In the genomic region with DNA sequence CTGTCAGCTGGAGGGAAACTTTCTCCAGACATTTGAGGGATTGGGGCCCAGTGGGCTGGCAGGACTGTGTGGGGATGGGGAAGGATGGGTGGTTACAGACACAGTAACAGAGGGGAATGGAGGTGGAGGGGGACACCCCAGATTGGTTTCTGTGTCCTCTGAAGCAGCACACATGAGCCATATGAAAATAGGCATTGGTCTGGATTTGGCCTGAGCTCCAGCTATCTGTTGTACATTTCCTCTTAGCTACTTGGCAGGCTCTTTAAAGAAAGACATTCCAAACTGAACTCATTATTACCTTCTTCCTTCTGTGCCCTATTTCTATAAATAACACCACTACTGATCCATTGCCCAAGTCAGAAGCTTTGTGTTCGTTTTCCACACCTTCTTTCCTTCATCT, we compare ENCODE assay signal across 24 cellular contexts.
DNase-seq lines count a peak whose midpoint lies in the region; ATAC-seq, FAIRE-seq and TF ChIP-seq lines count a peak whose summit lies in the region.
"Had no signal": no experiment of that assay in that cellular context is flagged by ENCODE, and none has a peak within 500 bp of the region (broad histone marks: within the 10 kb centered on the region; RNA-seq: fewer than 3 reads in every experiment).

No MANE protein-coding gene starts in this region.

- H4K8ac ChIP-seq in neuronal stem cell (ENCODE audit: low read depth, low read length), result no peak overlapping the region

- no peaks in the 10 kb centered on the region for H4K20me1 ChIP-seq in astrocyte (ENCODE audit: insufficient read depth, low read length)

- no peak overlapping the region for H3K9ac ChIP-seq in astrocyte (ENCODE audit: low read length)
- no peak overlapping the region for H3K9ac ChIP-seq in neuronal stem cell (ENCODE audit: low read depth, low read length, poor library complexity)

- peak overlapping the region; percentile 59 for H3K18ac ChIP-seq in neuronal stem cell (ENCODE audit: low read length)

- no CpG with 5 or more reads among the region's 1 CpG for WGBS in neuronal stem cell (ENCODE audit: extremely low coverage in 2 of 2, insufficient read length in 2 of 2, insufficient replicate concordance in 1 of 2), 2 donors

- H3K23ac ChIP-seq in neuronal stem cell (ENCODE audit: low read depth, low read length, poor library complexity), result no peak overlapping the region

- no peak overlapping the region for H2BK5ac ChIP-seq in neuronal stem cell (ENCODE audit: low read length)

- no peak overlapping the region for H3K27ac Mint-ChIP-seq in astrocyte (ENCODE audit: unreplicated experiment)
- H3K27ac Mint-ChIP-seq: CD4-positive, alpha-beta T cell had no signal

- H3K4me3 ChIP-seq in right atrium auricular region, result no peak overlapping the region
- H3K4me3 ChIP-seq in astrocyte (ENCODE audit: insufficient read depth, low read depth, low read length), result no peak overlapping the region
- no peak overlapping the region for H3K4me3 ChIP-seq in neuronal stem cell (ENCODE audit: low read length in 2 of 2)
- H3K4me3 ChIP-seq: A549, K562, MG63, SJCRH30 had no signal

- H3K14ac ChIP-seq in neuronal stem cell (ENCODE audit: low read length), result no peak overlapping the region

- H2BK12ac ChIP-seq in neuronal stem cell (ENCODE audit: low read length), result no peak overlapping the region

- H2AFZ ChIP-seq in astrocyte (ENCODE audit: low read depth, low read length), result no peak overlapping the region
- H2AFZ ChIP-seq in neuronal stem cell (ENCODE audit: low read length), result no peak overlapping the region

- H2BK15ac ChIP-seq in neuronal stem cell (ENCODE audit: low read length), result no peak overlapping the region

- H3K36me3 ChIP-seq in right atrium auricular region (no peaks in the 10 kb centered on the region), astrocyte (ENCODE audit: insufficient read depth, low read length) (no peaks in the 10 kb centered on the region), neuronal stem cell (replicated peaks in 1 of 2; ENCODE audit: control insufficient read depth in 2 of 2, insufficient read depth in 2 of 2, low read length in 2 of 2) (no peaks in the 10 kb centered on the region)
- H3K36me3 ChIP-seq: MG63, SJCRH30 had no signal

- no peak overlapping the region for H3K4me3 Mint-ChIP-seq in astrocyte (ENCODE audit: unreplicated experiment)
- H3K4me3 Mint-ChIP-seq: CD4-positive, alpha-beta T cell had no signal

- H3K9me3 Mint-ChIP-seq in astrocyte (ENCODE audit: unreplicated experiment), result no peaks in the 10 kb centered on the region

- no peaks in the 10 kb centered on the region for H3K9me3 ChIP-seq in right atrium auricular region
- H3K9me3 ChIP-seq in astrocyte (ENCODE audit: insufficient read depth, low read depth, low read length), result no peaks in the 10 kb centered on the region
- H3K9me3 ChIP-seq in neuronal stem cell (replicated peaks in 1 of 2; ENCODE audit: control insufficient read depth in 2 of 2, insufficient read depth in 1 of 2, low read depth in 1 of 2, low read length in 2 of 2), result no peaks in the 10 kb centered on the region
- H3K9me3 ChIP-seq: A549, MG63, SJCRH30 had no signal

- peaks cover 10% of the 10 kb centered on the region for H3K4me1 Mint-ChIP-seq in astrocyte (ENCODE audit: low read depth, unreplicated experiment)

- H3K27me3 Mint-ChIP-seq in astrocyte (ENCODE audit: low read depth, unreplicated experiment), result no peaks in the 10 kb centered on the region
- H3K27me3 Mint-ChIP-seq: CD4-positive, alpha-beta T cell had no signal

- no peaks in the 10 kb centered on the region for H3K36me3 Mint-ChIP-seq in astrocyte (ENCODE audit: low read depth, unreplicated experiment)

- intact Hi-C loops in left ventricle myocardium superior (cut with micrococcal nuclease), result no loop called here

- DNase-seq in left ventricle myocardium superior, result no peak
- no peak for DNase-seq in right atrium auricular region (ENCODE audit: low spot score)
- peak; percentile 36 for DNase-seq in astrocyte (ENCODE audit: low read depth)
- peak; percentile 31 for DNase-seq in fibroblast of gingiva (ENCODE audit: low read depth)
- no peak for DNase-seq in neuronal stem cell (ENCODE audit: low spot score)
- no peak for DNase-seq in NCI-H2227 (lab: John Stamatoyannopoulos, UW; ENCODE audit: unreplicated experiment)
- DNase-seq in GF-D8 (lab: John Stamatoyannopoulos, UW), result no peak
- DNase-seq: CD4-positive, alpha-beta T cell; COR-L47; DMS79; MG63; NCI-H1092 treated with DMSO at 0.1 percent for 48 hours; NCI-H1436 treated with DMSO at 0.1 percent for 48 hours; NCI-H2029; NCI-H226; NCI-H524 treated with DMSO at 0.1 percent for 48 hours; NCI-H82; SJCRH30 had no signal

- H3K79me2 ChIP-seq in astrocyte (ENCODE audit: insufficient read depth, low read length), result no peaks in the 10 kb centered on the region

- no peak overlapping the region for H3K4me2 ChIP-seq in astrocyte (ENCODE audit: low read length)
- H3K4me2 ChIP-seq in neuronal stem cell (ENCODE audit: insufficient read depth, low read length, poor library complexity, severe bottlenecking), result no peak overlapping the region
- H3K4me2 ChIP-seq: A549 had no signal

- H3K27ac ChIP-seq in right atrium auricular region (no peak overlapping the region), astrocyte (ENCODE audit: low read depth, low read length) (no peak overlapping the region), neuronal stem cell (replicated peaks; ENCODE audit: low read length) (no peak overlapping the region)
- H3K27ac ChIP-seq: A549, SJCRH30 had no signal

- H3K27me3 ChIP-seq in right atrium auricular region (no peaks in the 10 kb centered on the region), astrocyte (ENCODE audit: insufficient read depth, low read length) (no peaks in the 10 kb centered on the region), neuronal stem cell (ENCODE audit: control insufficient read depth in 3 of 3, insufficient read depth in 3 of 3, low read depth in 1 of 3, low read length in 3 of 3) (no peaks in the 10 kb centered on the region)
- H3K27me3 ChIP-seq: MG63, SJCRH30 had no signal

- no peak overlapping the region for H2AK5ac ChIP-seq in neuronal stem cell (ENCODE audit: low read depth, low read length)

- FAIRE-seq in astrocyte (lab: Jason Lieb, UNC), result no peak
- FAIRE-seq: A549, GM12891, H54, K562 had no signal

- H2BK120ac ChIP-seq in neuronal stem cell (ENCODE audit: low read depth, low read length), result no peak overlapping the region

- TF ChIP-seq CTCF in right atrium auricular region (IDR thresholded peaks at IDR 0.05) (no peak), astrocyte (IDR thresholded peaks at IDR 0.05; ENCODE audit: insufficient read depth, low read depth, low read length) (no peak)

- no peak overlapping the region for H4K91ac ChIP-seq in neuronal stem cell (ENCODE audit: low read depth, low read length, poor library complexity)

- H3K4me1 ChIP-seq in right atrium auricular region (no peaks in the 10 kb centered on the region), astrocyte (ENCODE audit: insufficient read depth, low read length) (peaks cover 8% of the 10 kb centered on the region), neuronal stem cell (ENCODE audit: control insufficient read depth in 2 of 2, insufficient read depth in 1 of 2, low read depth in 1 of 2, low read length in 2 of 2) (no peaks in the 10 kb centered on the region)
- H3K4me1 ChIP-seq: A549 had no signal

- H3K79me1 ChIP-seq in neuronal stem cell (ENCODE audit: low read depth, low read length), result no peaks in the 10 kb centered on the region

- no peak overlapping the region for H3K4ac ChIP-seq in neuronal stem cell (ENCODE audit: low read length)

- ATAC-seq in left ventricle myocardium superior (peak; percentile 83), HG03378 (IDR thresholded peaks at IDR 0.05; ENCODE audit: unreplicated experiment) (no peak)
- ATAC-seq: A549, K562, Panc1 had no signal

Comparison
In these comparisons a context has a peak if more than half of its experiments do, and no peak if none do; other contexts are left out.
1. DNase-seq: peak in astrocyte (single experiment) and fibroblast of gingiva (single experiment); none in left ventricle myocardium superior (single experiment), right atrium auricular region (single experiment), neuronal stem cell (single experiment), NCI-H2227 (single experiment) and GF-D8 (single experiment).